ENCODE assay signal across 18 cellular contexts in genomic region chr2:128585706-128586105, GRCh38.
A peak's percentile ranks its signal among the peaks of the same experiment; 100 is the strongest.
DNase-seq lines count a peak whose midpoint lies in the region; ATAC-seq, FAIRE-seq and TF ChIP-seq lines count a peak whose summit lies in the region.
"Had no signal": no experiment of that assay in that cellular context is flagged by ENCODE, and none has a peak within 500 bp of the region (broad histone marks: within the 10 kb centered on the region; RNA-seq: fewer than 3 reads in every experiment).

No MANE protein-coding gene starts in this region.

- DNase-seq in AG08396 (ENCODE audit: low spot score) (peak; percentile 52), HTR-8/SVneo (ENCODE audit: insufficient read length, low spot score) (no peak), cardiac fibroblast (ENCODE audit: low read depth in 2 of 2) (peak; percentile 45 to 92), kidney glomerular epithelial cell (lab: John Stamatoyannopoulos, UW) (peak; percentile 3), NCI-H526 (lab: John Stamatoyannopoulos, UW) (no peak), germinal center (ENCODE audit: low spot score) (no peak), T-helper 17 cell (no peak)
- DNase-seq: colonic mucosa, gastrocnemius medialis, islet precursor cell, Karpas-422, NCI-H1930, NCI-H82, SHP77, transverse colon had no signal

- H3K4me1 Mint-ChIP-seq in T-helper 17 cell: no peaks in the 10 kb centered on the region
- H3K4me1 Mint-ChIP-seq: activated naive CD4-positive, alpha-beta T cell treated with anti-CD3 and anti-CD28 coated beads, Interleukin-2, amount 50 U/mL, for 24 hours had no signal

- FAIRE-seq in HTR-8/SVneo (lab: Jason Lieb, UNC): peak; percentile 16

- no peak overlapping the region for H3K4me3 ChIP-seq in cardiac fibroblast (replicated peaks in 1 of 2; ENCODE audit: low read depth in 2 of 2, low read length in 2 of 2)
- H3K4me3 ChIP-seq: BLaER1 treated with 17β-estradiol and CSF1 and Interleukin-3, amounts not matched to agents 10 nM and 100 nM; colonic mucosa; gastrocnemius medialis; transverse colon had no signal

- no peak for ATAC-seq in GM19463 (IDR thresholded peaks at IDR 0.05; ENCODE audit: unreplicated experiment)
- no peak for ATAC-seq in T-helper 17 cell
- ATAC-seq: gastrocnemius medialis had no signal

- H3K27ac Mint-ChIP-seq in T-helper 17 cell: no peak overlapping the region
- H3K27ac Mint-ChIP-seq: activated naive CD4-positive, alpha-beta T cell treated with anti-CD3 and anti-CD28 coated beads, Interleukin-2, amount 50 U/mL, for 24 hours had no signal

- peaks cover 33% of the 10 kb centered on the region for H3K27me3 Mint-ChIP-seq in T-helper 17 cell
- H3K27me3 Mint-ChIP-seq: activated naive CD4-positive, alpha-beta T cell treated with anti-CD3 and anti-CD28 coated beads, Interleukin-2, amount 50 U/mL, for 24 hours had no signal

- TF ChIP-seq CTCF in cardiac fibroblast (IDR thresholded peaks at IDR 0.05; ENCODE audit: low read depth, low read length): no peak

- H3K9me3 ChIP-seq in T-helper 17 cell (ENCODE audit: control insufficient read depth, low read length, poor library complexity, severe bottlenecking): no peaks in the 10 kb centered on the region
- H3K9me3 ChIP-seq: colonic mucosa, gastrocnemius medialis, transverse colon had no signal

- H3K4me3 Mint-ChIP-seq in T-helper 17 cell: no peak overlapping the region
- H3K4me3 Mint-ChIP-seq: activated naive CD4-positive, alpha-beta T cell treated with anti-CD3 and anti-CD28 coated beads, Interleukin-2, amount 50 U/mL, for 24 hours had no signal

- peaks cover 2% of the 10 kb centered on the region for H3K36me3 Mint-ChIP-seq in T-helper 17 cell (ENCODE audit: low read depth)
- H3K36me3 Mint-ChIP-seq: activated naive CD4-positive, alpha-beta T cell treated with anti-CD3 and anti-CD28 coated beads, Interleukin-2, amount 50 U/mL, for 24 hours had no signal

Comparison
In these comparisons a context has a peak if more than half of its experiments do, and no peak if none do; other contexts are left out.
1. DNase-seq: peak in AG08396 (single experiment), cardiac fibroblast (2 of 2) and kidney glomerular epithelial cell (single experiment); none in HTR-8/SVneo (single experiment), NCI-H526 (0 of 2), germinal center (single experiment) and T-helper 17 cell (0 of 3).